ENCODE assay signal across 1 cellular context in the genomic region with DNA sequence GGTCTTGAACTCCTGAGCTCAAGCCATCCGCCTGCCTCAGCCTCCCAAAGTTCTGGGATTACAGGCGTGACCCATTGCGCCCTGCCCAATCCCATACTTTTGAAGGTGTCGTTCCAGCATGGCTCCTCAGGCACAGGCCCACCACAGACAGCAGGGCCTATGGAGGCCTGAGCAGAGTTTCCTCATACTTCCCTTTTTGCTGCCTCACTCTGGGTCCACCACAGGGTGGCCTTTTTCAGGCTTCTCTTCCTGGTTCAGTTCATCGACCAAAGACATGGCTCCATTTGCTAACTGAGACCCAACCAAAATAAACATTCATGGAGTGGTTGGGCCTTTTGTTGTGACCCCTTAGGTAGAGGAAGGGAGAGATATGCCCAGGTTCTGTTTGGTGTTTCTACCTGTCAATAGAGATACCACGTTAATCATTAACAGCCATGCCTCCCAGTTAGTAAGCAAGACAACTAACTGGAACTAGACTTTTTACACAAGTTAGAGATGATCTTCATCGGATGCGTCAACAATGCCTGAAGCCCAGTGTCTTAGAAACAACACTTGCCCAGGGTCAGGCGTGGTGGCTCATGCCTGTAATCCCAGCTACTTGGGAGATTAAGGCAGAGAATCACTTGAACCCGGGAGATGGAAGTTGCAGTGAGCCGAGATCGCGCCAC.
A peak's percentile ranks its signal among the peaks of the same experiment; 100 is the strongest.
TF ChIP-seq lines count a peak whose summit lies in the region.

No MANE protein-coding gene starts in this region.

TF ChIP-seq in K562, 482 proteins besides CTCF, POLR2A, EP300 and RAD21 (continued from another document):
- TF ChIP-seq, protein P1, sequence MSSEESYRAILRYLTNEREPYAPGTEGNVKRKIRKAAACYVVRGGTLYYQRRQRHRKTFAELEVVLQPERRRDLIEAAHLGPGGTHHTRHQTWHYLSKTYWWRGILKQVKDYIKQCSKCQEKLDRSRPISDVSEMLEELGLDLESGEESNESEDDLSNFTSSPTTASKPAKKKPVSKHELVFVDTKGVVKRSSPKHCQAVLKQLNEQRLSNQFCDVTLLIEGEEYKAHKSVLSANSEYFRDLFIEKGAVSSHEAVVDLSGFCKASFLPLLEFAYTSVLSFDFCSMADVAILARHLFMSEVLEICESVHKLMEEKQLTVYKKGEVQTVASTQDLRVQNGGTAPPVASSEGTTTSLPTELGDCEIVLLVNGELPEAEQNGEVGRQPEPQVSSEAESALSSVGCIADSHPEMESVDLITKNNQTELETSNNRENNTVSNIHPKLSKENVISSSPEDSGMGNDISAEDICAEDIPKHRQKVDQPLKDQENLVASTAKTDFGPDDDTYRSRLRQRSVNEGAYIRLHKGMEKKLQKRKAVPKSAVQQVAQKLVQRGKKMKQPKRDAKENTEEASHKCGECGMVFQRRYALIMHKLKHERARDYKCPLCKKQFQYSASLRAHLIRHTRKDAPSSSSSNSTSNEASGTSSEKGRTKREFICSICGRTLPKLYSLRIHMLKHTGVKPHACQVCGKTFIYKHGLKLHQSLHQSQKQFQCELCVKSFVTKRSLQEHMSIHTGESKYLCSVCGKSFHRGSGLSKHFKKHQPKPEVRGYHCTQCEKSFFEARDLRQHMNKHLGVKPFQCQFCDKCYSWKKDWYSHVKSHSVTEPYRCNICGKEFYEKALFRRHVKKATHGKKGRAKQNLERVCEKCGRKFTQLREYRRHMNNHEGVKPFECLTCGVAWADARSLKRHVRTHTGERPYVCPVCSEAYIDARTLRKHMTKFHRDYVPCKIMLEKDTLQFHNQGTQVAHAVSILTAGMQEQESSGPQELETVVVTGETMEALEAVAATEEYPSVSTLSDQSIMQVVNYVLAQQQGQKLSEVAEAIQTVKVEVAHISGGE (CRISPR knock-in tag; IDR thresholded peaks at IDR 0.05) = 0 out of 6 replicates have a peak, but pooled peaks of 1 of the 3 experiments have one; percentile 21
- TF ChIP-seq NFE2 (IDR thresholded peaks at IDR 0.05; ENCODE audit: low read depth) (peak; percentile 63), L3MBTL2 (IDR thresholded peaks at IDR 0.05) (0 out of 2 replicates have a peak, but pooled peaks have one; percentile 52), RBM14 (IDR thresholded peaks at IDR 0.05; ENCODE audit: borderline replicate concordance, insufficient read depth, low read depth, low read length) (no peak)
- TF ChIP-seq, protein P2, sequence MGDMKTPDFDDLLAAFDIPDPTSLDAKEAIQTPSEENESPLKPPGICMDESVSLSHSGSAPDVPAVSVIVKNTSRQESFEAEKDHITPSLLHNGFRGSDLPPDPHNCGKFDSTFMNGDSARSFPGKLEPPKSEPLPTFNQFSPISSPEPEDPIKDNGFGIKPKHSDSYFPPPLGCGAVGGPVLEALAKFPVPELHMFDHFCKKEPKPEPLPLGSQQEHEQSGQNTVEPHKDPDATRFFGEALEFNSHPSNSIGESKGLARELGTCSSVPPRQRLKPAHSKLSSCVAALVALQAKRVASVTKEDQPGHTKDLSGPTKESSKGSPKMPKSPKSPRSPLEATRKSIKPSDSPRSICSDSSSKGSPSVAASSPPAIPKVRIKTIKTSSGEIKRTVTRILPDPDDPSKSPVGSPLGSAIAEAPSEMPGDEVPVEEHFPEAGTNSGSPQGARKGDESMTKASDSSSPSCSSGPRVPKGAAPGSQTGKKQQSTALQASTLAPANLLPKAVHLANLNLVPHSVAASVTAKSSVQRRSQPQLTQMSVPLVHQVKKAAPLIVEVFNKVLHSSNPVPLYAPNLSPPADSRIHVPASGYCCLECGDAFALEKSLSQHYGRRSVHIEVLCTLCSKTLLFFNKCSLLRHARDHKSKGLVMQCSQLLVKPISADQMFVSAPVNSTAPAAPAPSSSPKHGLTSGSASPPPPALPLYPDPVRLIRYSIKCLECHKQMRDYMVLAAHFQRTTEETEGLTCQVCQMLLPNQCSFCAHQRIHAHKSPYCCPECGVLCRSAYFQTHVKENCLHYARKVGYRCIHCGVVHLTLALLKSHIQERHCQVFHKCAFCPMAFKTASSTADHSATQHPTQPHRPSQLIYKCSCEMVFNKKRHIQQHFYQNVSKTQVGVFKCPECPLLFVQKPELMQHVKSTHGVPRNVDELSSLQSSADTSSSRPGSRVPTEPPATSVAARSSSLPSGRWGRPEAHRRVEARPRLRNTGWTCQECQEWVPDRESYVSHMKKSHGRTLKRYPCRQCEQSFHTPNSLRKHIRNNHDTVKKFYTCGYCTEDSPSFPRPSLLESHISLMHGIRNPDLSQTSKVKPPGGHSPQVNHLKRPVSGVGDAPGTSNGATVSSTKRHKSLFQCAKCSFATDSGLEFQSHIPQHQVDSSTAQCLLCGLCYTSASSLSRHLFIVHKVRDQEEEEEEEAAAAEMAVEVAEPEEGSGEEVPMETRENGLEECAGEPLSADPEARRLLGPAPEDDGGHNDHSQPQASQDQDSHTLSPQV (IDR thresholded peaks at IDR 0.05) = peak; percentile 71
- TF ChIP-seq, protein P3, sequence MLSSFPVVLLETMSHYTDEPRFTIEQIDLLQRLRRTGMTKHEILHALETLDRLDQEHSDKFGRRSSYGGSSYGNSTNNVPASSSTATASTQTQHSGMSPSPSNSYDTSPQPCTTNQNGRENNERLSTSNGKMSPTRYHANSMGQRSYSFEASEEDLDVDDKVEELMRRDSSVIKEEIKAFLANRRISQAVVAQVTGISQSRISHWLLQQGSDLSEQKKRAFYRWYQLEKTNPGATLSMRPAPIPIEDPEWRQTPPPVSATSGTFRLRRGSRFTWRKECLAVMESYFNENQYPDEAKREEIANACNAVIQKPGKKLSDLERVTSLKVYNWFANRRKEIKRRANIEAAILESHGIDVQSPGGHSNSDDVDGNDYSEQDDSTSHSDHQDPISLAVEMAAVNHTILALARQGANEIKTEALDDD (IDR thresholded peaks at IDR 0.05) = peak; percentile 47
